ENCODE assay signal across 29 cellular contexts in genomic region chr11:76035020-76035419, GRCh38.
"Had no signal": no experiment of that assay in that cellular context is flagged by ENCODE, and none has a peak within 500 bp of the region (broad histone marks: within the 10 kb centered on the region; RNA-seq: fewer than 3 reads in every experiment).

No MANE protein-coding gene starts in this region.

- H3K9me3 ChIP-seq: body of pancreas, breast epithelium, Peyer's patch, SJSA1, SK-N-SH had no signal

- H3K27me3 ChIP-seq: adrenal gland, body of pancreas, breast epithelium, Peyer's patch, SJSA1 had no signal

- H3K9me2 ChIP-seq: SK-N-SH had no signal

- FAIRE-seq: astrocyte, TTC549 had no signal

- H3K4me2 ChIP-seq: SK-N-SH had no signal

- H3K4me1 ChIP-seq: body of pancreas, breast epithelium, Peyer's patch had no signal

- H3K9ac ChIP-seq: SK-N-SH had no signal

- H3K27ac ChIP-seq: adrenal gland, body of pancreas, breast epithelium, Peyer's patch, SJSA1 had no signal

- H3K4me3 Mint-ChIP-seq: activated CD4-positive, alpha-beta T cell treated with anti-CD3 and anti-CD28 coated beads, Interleukin-2, amount 10 ng/mL, durations not matched to agents 24 days and 14 days; activated CD8-positive, alpha-beta T cell treated with anti-CD3 and anti-CD28 coated beads, Interleukin-2, amount 10 ng/mL, durations not matched to agents 7 days and 5 days; activated naive CD4-positive, alpha-beta T cell treated with anti-CD3 and anti-CD28 coated beads, Interleukin-2, amount 50 U/mL, for 24 hours; activated naive CD8-positive, alpha-beta T cell treated with anti-CD3 and anti-CD28 coated beads, Interleukin-2, amount 10 ng/mL, durations not matched to agents 7 days and 5 days; activated T-cell treated with anti-CD3 and anti-CD28 coated beads, Interleukin-2, amount 50 U/mL, for 24 hours; T-helper 1 cell treated with Interleukin-12 subunit alpha and Interleukin-12 subunit beta and Interleukin-4 antibody, amounts not matched to agents 30 μg/mL and 1 μg/mL, for 36 hours; T-helper 2 cell treated with Interferon-gamma antibody and Interleukin-4, amounts not matched to agents 5 μg/mL and 100 μg/mL, for 36 hours had no signal

- H3K9me3 Mint-ChIP-seq: activated CD4-positive, alpha-beta T cell treated with anti-CD3 and anti-CD28 coated beads, Interleukin-2, amount 10 ng/mL, durations not matched to agents 24 days and 14 days; activated naive CD4-positive, alpha-beta T cell treated with anti-CD3 and anti-CD28 coated beads, Interleukin-2, amount 50 U/mL, for 24 hours; activated T-cell treated with anti-CD3 and anti-CD28 coated beads, Interleukin-2, amount 50 U/mL, for 24 hours; activated T-helper 2 cell treated with anti-CD3 and anti-CD28 coated beads, Interferon-gamma antibody, Interleukin-2, Interleukin-4, amounts not matched to agents 10 μg/mL and 5 μg/mL and 100 μg/mL, durations not matched to agents 14 hours and 24 hours and 36 hours; T-helper 1 cell treated with Interleukin-12 subunit alpha and Interleukin-12 subunit beta and Interleukin-4 antibody, amounts not matched to agents 30 μg/mL and 1 μg/mL, for 36 hours; T-helper 2 cell treated with Interferon-gamma antibody and Interleukin-4, amounts not matched to agents 5 μg/mL and 100 μg/mL, for 36 hours had no signal

- H3K27me3 Mint-ChIP-seq: activated CD4-positive, alpha-beta T cell treated with anti-CD3 and anti-CD28 coated beads, Interleukin-2, amount 10 ng/mL, durations not matched to agents 24 days and 14 days; activated naive CD4-positive, alpha-beta T cell treated with anti-CD3 and anti-CD28 coated beads, Interleukin-2, amount 50 U/mL, for 24 hours; activated naive CD8-positive, alpha-beta T cell treated with anti-CD3 and anti-CD28 coated beads, Interleukin-2, amount 10 ng/mL, durations not matched to agents 7 days and 5 days; activated T-cell treated with anti-CD3 and anti-CD28 coated beads, Interleukin-2, amount 50 U/mL, for 24 hours had no signal

- ATAC-seq: activated CD8-positive, alpha-beta T cell treated with anti-CD3 and anti-CD28 coated beads, Interleukin-2, amount 10 ng/mL, durations not matched to agents 7 days and 5 days; body of pancreas had no signal

- H3K36me3 ChIP-seq: adrenal gland, breast epithelium, Peyer's patch, SJSA1 had no signal

- H3K4me1 Mint-ChIP-seq: activated CD4-positive, alpha-beta T cell treated with anti-CD3 and anti-CD28 coated beads, Interleukin-2, amount 10 ng/mL, durations not matched to agents 24 days and 14 days; activated naive CD4-positive, alpha-beta T cell treated with anti-CD3 and anti-CD28 coated beads, Interleukin-2, amount 50 U/mL, for 24 hours had no signal

- DNase-seq: activated CD4-positive, alpha-beta T cell treated with anti-CD3 and anti-CD28 coated beads, Interleukin-2, amount 10 ng/mL, durations not matched to agents 24 days and 14 days; activated CD4-positive, alpha-beta T cell treated with anti-CD3 and anti-CD28 coated beads, Interleukin-2, amount 50 U/mL, for 4 hours; activated CD8-positive, alpha-beta T cell treated with anti-CD3 and anti-CD28 coated beads, Interleukin-2, amount 10 ng/mL, durations not matched to agents 7 days and 5 days; activated gamma-delta T cell; activated naive CD4-positive, alpha-beta T cell treated with Interleukin-2 at 50 U/mL for 16 hours; activated naive CD8-positive, alpha-beta T cell treated with anti-CD3 and anti-CD28 coated beads, Interleukin-2, amount 10 ng/mL, durations not matched to agents 7 days and 5 days; activated T-cell treated with anti-CD3 and anti-CD28 coated beads, Interleukin-2, amount 50 U/mL, for 24 hours; adrenal gland; body of pancreas; NCI-H1105; NCI-H1417 treated with DMSO at 0.1 percent for 48 hours; NCI-H1930; NCI-H2081 treated with DMSO at 0.1 percent for 48 hours; NCI-H345; NCI-H526; NCI-H748 treated with DMSO at 0.1 percent for 48 hours; NK-92 treated with Interleukin-12 subunit alpha and Interleukin-12 subunit beta, amount 100 ng/mL, for 24 hours; Peyer's patch; RPMI8226; SHP77 treated with DMSO at 0.1 percent for 48 hours; SK-N-SH had no signal

- H3K4me3 ChIP-seq: adrenal gland, body of pancreas, breast epithelium, Peyer's patch, SJSA1 had no signal

- H3K27ac Mint-ChIP-seq: activated CD4-positive, alpha-beta T cell treated with anti-CD3 and anti-CD28 coated beads, Interleukin-2, amount 10 ng/mL, durations not matched to agents 24 days and 14 days; activated CD8-positive, alpha-beta T cell treated with anti-CD3 and anti-CD28 coated beads, Interleukin-2, amount 10 ng/mL, durations not matched to agents 7 days and 5 days; activated naive CD4-positive, alpha-beta T cell treated with anti-CD3 and anti-CD28 coated beads, Interleukin-2, amount 50 U/mL, for 24 hours; activated naive CD8-positive, alpha-beta T cell treated with anti-CD3 and anti-CD28 coated beads, Interleukin-2, amount 10 ng/mL, durations not matched to agents 7 days and 5 days; activated T-cell treated with anti-CD3 and anti-CD28 coated beads, Interleukin-2, amount 50 U/mL, for 24 hours; activated T-helper 2 cell treated with anti-CD3 and anti-CD28 coated beads, Interferon-gamma antibody, Interleukin-2, Interleukin-4, amounts not matched to agents 10 μg/mL and 5 μg/mL and 100 μg/mL, durations not matched to agents 14 hours and 24 hours and 36 hours; T-helper 1 cell treated with Interleukin-12 subunit alpha and Interleukin-12 subunit beta and Interleukin-4 antibody, amounts not matched to agents 30 μg/mL and 1 μg/mL, for 36 hours; T-helper 2 cell treated with Interferon-gamma antibody and Interleukin-4, amounts not matched to agents 5 μg/mL and 100 μg/mL, for 36 hours had no signal
